ENCODE assay signal across 8 cellular contexts in the genomic region with DNA sequence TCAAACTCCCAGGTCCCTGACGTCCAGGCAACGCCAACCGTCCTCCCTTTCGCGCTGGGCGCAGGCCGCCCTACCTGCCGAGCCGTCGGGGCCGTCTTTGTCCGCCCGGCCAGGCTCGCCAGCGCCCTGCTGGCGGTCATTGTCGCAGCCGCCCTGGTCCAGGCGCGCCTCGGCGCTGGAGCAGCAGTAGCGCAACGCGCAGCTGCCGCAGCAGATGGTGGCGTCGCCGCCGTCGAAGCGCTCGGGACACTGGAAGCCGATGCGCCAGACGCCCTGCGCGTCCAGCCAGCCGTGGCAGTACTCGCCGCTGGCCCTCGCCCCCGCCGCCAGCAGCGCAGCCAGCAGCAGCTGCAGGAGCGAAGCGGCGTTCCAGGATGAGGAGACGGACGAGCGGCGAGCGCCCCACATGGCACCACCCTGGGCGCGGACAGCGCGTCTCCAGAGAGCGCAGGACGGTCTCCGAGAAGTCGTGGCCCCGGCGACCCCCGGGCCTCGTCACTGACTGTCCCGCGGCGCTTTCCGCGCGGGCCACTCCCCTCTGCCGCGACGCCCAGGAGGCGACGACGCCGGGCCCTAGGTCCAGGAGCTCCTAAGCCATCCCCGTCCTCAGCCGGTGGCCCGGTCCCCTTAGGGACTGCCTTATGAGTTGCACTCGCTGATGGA. TPM values are rescaled to one million over a fixed set of nuclear protein-coding genes. Genes with fewer than 3 reads are reported as not detected.
DNase-seq lines count a peak whose midpoint lies in the region; ATAC-seq, FAIRE-seq and TF ChIP-seq lines count a peak whose summit lies in the region.

No MANE protein-coding gene starts in this region.

- ATAC-seq in pancreas (peak; percentile 5 to 48 (median 44)), GM18909 (IDR thresholded peaks at IDR 0.05; ENCODE audit: poor library complexity, unreplicated experiment) (no peak), GM21576 (IDR thresholded peaks at IDR 0.05; ENCODE audit: unreplicated experiment) (no peak)

- no peak overlapping the region for H3K27ac ChIP-seq in pancreas

- H3K4me1 Mint-ChIP-seq in endothelial cell (ENCODE audit: unreplicated experiment), result peaks cover 18% of the 10 kb centered on the region

- TF ChIP-seq CTCF in endothelial cell (IDR thresholded peaks at IDR 0.05; ENCODE audit: unreplicated experiment) (no peak), pancreas (IDR thresholded peaks at IDR 0.05) (no peak)

- H3K36me3 ChIP-seq in ES-I3 (ENCODE audit: insufficient read depth, low read length) (no peaks in the 10 kb centered on the region), pancreas (no peaks in the 10 kb centered on the region)

- H3K27me3 ChIP-seq in pancreas, result peaks cover 0 to 7% (median 2%) of the 10 kb centered on the region in 4 donors

- intact Hi-C loops in pancreas (cut with DNase I), result loop anchor here in 1 of 3 donors (5.0 kb wide), 1 partner anchor 473 kb away; no protein-coding TSS in a partner anchor

- DNase-seq in NCI-H774 (lab: John Stamatoyannopoulos, UW) (peak; percentile 10), endothelial cell (ENCODE audit: low spot score) (peak; percentile 52), pancreas (peak in 4 of 6 donors; percentile 15 to 68 (median 44)), RKO (ENCODE audit: low spot score) (no peak), ACHN (no peak)

- peak overlapping the region; percentile 54 for H3K9ac ChIP-seq in ES-I3 (ENCODE audit: low read depth, low read length)

- no peak overlapping the region for H3K27ac Mint-ChIP-seq in endothelial cell (ENCODE audit: unreplicated experiment)

- H3K4me1 ChIP-seq in ES-I3 (ENCODE audit: insufficient read depth, low read length) (no peaks in the 10 kb centered on the region; the same call in 1 of the 2 replicates), pancreas (no peaks in the 10 kb centered on the region)

- WGBS in pancreas, 2 donors, result 5 to 6% methylated on average over 65 to 82 of the region's 82 CpGs

- H3K9me3 ChIP-seq in ES-I3 (ENCODE audit: control insufficient read depth, insufficient read depth, low read length), result no peaks in the 10 kb centered on the region; the same call in 1 of the 2 replicates
- H3K9me3 ChIP-seq in pancreas, result no peaks in the 10 kb centered on the region

- no peak for FAIRE-seq in pancreas (lab: Jason Lieb, UNC)

- in situ Hi-C loops in ACHN (cut with HindIII; ENCODE audit: low pct_ligation_motif_present, low pct_unique_long_range_greater_than_20kb, low sequenced_read_pairs), result no loop called here

- no peaks in the 10 kb centered on the region for H3K9me3 Mint-ChIP-seq in endothelial cell (ENCODE audit: unreplicated experiment)

- H3K27me3 Mint-ChIP-seq in endothelial cell (ENCODE audit: unreplicated experiment), result peaks cover 14% of the 10 kb centered on the region

- peaks cover 30% of the 10 kb centered on the region for H3K36me3 Mint-ChIP-seq in endothelial cell (ENCODE audit: low read depth, unreplicated experiment)

- H3K4me3 ChIP-seq in pancreas, result peak overlapping the region in 2 of 4 donors; percentile 46 to 60

- H3K4me3 Mint-ChIP-seq in endothelial cell (ENCODE audit: unreplicated experiment), result peak overlapping the region; percentile 98

RNA-seq across cellular contexts. Expression of gene SHISA2, which starts 1.1 kb away (rescaled TPM):
- total RNA-seq in endothelial cell (ENCODE audit: unreplicated experiment) (71.5 TPM), pancreas (under 1 TPM; 0.31 to 0.98 (median 0.51) TPM)
- under 1 TPM; 0.23 to 0.38 TPM for polyA plus RNA-seq in pancreas

Comparison
In these comparisons a context has a peak if more than half of its experiments do, and no peak if none do; other contexts are left out.
1. DNase-seq: peak in NCI-H774 (single experiment), endothelial cell (single experiment) and pancreas (4 of 6); none in RKO (single experiment) and ACHN (single experiment).
2. ATAC-seq: peak in pancreas (4 of 4); none in GM18909 (single experiment) and GM21576 (single experiment).
3. RNA of gene SHISA2, which starts 1.1 kb away (total RNA-seq): 71.5 TPM in endothelial cell (single experiment); 0.31 to 0.98 TPM in pancreas; every median in the first group is over 10 times any median in the second.